In the genomic region with DNA sequence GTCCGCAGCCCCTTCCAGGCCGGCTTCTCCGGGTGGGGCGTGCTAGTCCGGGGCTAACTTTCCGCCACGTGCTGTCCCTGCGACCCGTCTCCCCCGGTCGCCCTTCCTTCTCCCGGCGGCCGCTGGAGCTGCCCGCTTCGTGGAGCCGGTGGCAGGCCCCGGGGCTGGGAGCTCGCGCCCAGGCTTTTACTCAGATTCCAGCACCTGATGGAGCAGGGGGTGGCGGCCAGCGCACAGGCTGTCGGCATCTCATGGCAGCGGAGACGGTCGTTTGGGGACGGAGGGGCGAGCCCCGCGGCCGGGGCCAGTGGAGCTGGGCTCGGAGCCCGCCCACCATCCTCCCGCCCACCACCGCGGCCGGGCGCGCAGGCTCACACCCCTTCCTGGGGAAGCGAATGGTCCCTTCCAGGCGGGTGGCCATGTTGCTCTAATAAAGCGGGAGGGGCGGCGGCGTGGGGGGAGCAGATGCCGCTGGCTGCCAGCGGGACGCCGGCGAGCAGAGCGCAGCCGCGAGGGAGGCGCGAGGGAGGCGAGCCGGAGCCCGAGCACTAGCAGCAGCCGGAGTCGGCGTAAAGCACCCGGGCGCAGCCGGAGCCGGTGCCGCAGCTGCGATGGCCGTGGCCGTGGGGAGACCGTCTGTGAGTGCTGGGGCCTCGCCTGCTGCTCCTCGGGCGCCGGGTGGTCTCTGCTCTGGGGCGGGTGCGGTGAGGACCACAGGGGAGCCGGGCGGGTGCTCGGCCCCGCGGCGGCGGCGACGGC, we compare ENCODE assay signal across 1 cellular context.
TF ChIP-seq lines count a peak whose summit lies in the region.

A gene (plus strand): TSS at position 460 of the 759 bp plus-strand sequence. CDS start 152 bp downstream, at position 612.

TF ChIP-seq in HepG2, 621 proteins besides CTCF, POLR2A, EP300 and RAD21 (continued from another document and continues in another):
- TF ChIP-seq, protein P1, sequence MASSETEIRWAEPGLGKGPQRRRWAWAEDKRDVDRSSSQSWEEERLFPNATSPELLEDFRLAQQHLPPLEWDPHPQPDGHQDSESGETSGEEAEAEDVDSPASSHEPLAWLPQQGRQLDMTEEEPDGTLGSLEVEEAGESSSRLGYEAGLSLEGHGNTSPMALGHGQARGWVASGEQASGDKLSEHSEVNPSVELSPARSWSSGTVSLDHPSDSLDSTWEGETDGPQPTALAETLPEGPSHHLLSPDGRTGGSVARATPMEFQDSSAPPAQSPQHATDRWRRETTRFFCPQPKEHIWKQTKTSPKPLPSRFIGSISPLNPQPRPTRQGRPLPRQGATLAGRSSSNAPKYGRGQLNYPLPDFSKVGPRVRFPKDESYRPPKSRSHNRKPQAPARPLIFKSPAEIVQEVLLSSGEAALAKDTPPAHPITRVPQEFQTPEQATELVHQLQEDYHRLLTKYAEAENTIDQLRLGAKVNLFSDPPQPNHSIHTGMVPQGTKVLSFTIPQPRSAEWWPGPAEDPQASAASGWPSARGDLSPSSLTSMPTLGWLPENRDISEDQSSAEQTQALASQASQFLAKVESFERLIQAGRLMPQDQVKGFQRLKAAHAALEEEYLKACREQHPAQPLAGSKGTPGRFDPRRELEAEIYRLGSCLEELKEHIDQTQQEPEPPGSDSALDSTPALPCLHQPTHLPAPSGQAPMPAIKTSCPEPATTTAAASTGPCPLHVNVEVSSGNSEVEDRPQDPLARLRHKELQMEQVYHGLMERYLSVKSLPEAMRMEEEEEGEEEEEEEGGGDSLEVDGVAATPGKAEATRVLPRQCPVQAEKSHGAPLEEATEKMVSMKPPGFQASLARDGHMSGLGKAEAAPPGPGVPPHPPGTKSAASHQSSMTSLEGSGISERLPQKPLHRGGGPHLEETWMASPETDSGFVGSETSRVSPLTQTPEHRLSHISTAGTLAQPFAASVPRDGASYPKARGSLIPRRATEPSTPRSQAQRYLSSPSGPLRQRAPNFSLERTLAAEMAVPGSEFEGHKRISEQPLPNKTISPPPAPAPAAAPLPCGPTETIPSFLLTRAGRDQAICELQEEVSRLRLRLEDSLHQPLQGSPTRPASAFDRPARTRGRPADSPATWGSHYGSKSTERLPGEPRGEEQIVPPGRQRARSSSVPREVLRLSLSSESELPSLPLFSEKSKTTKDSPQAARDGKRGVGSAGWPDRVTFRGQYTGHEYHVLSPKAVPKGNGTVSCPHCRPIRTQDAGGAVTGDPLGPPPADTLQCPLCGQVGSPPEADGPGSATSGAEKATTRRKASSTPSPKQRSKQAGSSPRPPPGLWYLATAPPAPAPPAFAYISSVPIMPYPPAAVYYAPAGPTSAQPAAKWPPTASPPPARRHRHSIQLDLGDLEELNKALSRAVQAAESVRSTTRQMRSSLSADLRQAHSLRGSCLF (CRISPR knock-in tag; IDR thresholded peaks at IDR 0.05; ENCODE audit: borderline replicate concordance) = no peak
- TF ChIP-seq, protein P2, sequence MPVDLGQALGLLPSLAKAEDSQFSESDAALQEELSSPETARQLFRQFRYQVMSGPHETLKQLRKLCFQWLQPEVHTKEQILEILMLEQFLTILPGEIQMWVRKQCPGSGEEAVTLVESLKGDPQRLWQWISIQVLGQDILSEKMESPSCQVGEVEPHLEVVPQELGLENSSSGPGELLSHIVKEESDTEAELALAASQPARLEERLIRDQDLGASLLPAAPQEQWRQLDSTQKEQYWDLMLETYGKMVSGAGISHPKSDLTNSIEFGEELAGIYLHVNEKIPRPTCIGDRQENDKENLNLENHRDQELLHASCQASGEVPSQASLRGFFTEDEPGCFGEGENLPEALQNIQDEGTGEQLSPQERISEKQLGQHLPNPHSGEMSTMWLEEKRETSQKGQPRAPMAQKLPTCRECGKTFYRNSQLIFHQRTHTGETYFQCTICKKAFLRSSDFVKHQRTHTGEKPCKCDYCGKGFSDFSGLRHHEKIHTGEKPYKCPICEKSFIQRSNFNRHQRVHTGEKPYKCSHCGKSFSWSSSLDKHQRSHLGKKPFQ (CRISPR knock-in tag; IDR thresholded peaks at IDR 0.05; ENCODE audit: insufficient replicate concordance) = no peak
- TF ChIP-seq PCBP1 (IDR thresholded peaks at IDR 0.05; ENCODE audit: borderline replicate concordance, low read depth, low read length) (no peak), MEF2D (CRISPR knock-in tag; IDR thresholded peaks at IDR 0.05) (no peak), ZFY (CRISPR knock-in tag; IDR thresholded peaks at IDR 0.05) (peak; percentile 78), FOXA3 (CRISPR knock-in tag; IDR thresholded peaks at IDR 0.05) (peak; percentile 41; the same call in 1 of the 2 replicates), NFIB (CRISPR knock-in tag; IDR thresholded peaks at IDR 0.05; ENCODE audit: borderline replicate concordance) (no peak), MAZ (IDR thresholded peaks at IDR 0.05; ENCODE audit: borderline replicate concordance, low read depth, low read length) (peak; percentile 70; the same call in 1 of the 2 replicates), MAZ (CRISPR knock-in tag; IDR thresholded peaks at IDR 0.05; ENCODE audit: low read depth) (peak; percentile 83), MAFK (conservative IDR thresholded peaks at IDR 0.05 in 1 of 2, IDR thresholded peaks at IDR 0.05 in 1 of 2; ENCODE audit: low read length in 2 of 2) (no peak), HIVEP1 (CRISPR knock-in tag; IDR thresholded peaks at IDR 0.05) (no peak), TOPORS (CRISPR knock-in tag; IDR thresholded peaks at IDR 0.05) (no peak), FLYWCH1 (CRISPR knock-in tag; IDR thresholded peaks at IDR 0.05) (no peak), DMAP1 (CRISPR knock-in tag; IDR thresholded peaks at IDR 0.05) (peak; percentile 85; the same call in 1 of the 2 replicates), GABPB1 (CRISPR knock-in tag; IDR thresholded peaks at IDR 0.05) (peak; percentile 83; the same call in 1 of the 2 replicates), NFRKB (IDR thresholded peaks at IDR 0.05) (no peak), REPIN1 (CRISPR knock-in tag; IDR thresholded peaks at IDR 0.05; ENCODE audit: borderline replicate concordance, low read depth) (no peak; the same call in 1 of the 2 replicates), MTA1 (CRISPR knock-in tag; IDR thresholded peaks at IDR 0.05; ENCODE audit: borderline replicate concordance) (no peak), ZNF709 (CRISPR knock-in tag; IDR thresholded peaks at IDR 0.05) (peak; percentile 51; the same call in 1 of the 2 replicates), ZNF816 (CRISPR knock-in tag; IDR thresholded peaks at IDR 0.05; ENCODE audit: borderline replicate concordance) (peak; percentile 96), KLF9 (CRISPR knock-in tag; IDR thresholded peaks at IDR 0.05; ENCODE audit: low read depth) (peak; percentile 25; the same call in 1 of the 2 replicates), ISL2 (CRISPR knock-in tag; IDR thresholded peaks at IDR 0.05) (peak; percentile 52; the same call in 1 of the 2 replicates), ZBTB21 (CRISPR knock-in tag; IDR thresholded peaks at IDR 0.05) (no peak), KAT2B (IDR thresholded peaks at IDR 0.05; ENCODE audit: borderline replicate concordance, low read depth, low read length) (no peak), BRD4 (CRISPR knock-in tag; IDR thresholded peaks at IDR 0.05) (no peak), ZNF383 (CRISPR knock-in tag; IDR thresholded peaks at IDR 0.05; ENCODE audit: borderline replicate concordance) (no peak), ZSCAN25 (CRISPR knock-in tag; IDR thresholded peaks at IDR 0.05) (no peak; the same call in 1 of the 2 replicates), ZNF879 (CRISPR knock-in tag; IDR thresholded peaks at IDR 0.05) (no peak; the same call in none of the 2 replicates), FIP1L1 (IDR thresholded peaks at IDR 0.05; ENCODE audit: borderline replicate concordance, insufficient read depth, low read depth, low read length) (no peak)
- TF ChIP-seq, protein P3, sequence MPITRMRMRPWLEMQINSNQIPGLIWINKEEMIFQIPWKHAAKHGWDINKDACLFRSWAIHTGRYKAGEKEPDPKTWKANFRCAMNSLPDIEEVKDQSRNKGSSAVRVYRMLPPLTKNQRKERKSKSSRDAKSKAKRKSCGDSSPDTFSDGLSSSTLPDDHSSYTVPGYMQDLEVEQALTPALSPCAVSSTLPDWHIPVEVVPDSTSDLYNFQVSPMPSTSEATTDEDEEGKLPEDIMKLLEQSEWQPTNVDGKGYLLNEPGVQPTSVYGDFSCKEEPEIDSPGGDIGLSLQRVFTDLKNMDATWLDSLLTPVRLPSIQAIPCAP (CRISPR knock-in tag; IDR thresholded peaks at IDR 0.05; ENCODE audit: low read depth) = no peak
- TF ChIP-seq, protein P4, sequence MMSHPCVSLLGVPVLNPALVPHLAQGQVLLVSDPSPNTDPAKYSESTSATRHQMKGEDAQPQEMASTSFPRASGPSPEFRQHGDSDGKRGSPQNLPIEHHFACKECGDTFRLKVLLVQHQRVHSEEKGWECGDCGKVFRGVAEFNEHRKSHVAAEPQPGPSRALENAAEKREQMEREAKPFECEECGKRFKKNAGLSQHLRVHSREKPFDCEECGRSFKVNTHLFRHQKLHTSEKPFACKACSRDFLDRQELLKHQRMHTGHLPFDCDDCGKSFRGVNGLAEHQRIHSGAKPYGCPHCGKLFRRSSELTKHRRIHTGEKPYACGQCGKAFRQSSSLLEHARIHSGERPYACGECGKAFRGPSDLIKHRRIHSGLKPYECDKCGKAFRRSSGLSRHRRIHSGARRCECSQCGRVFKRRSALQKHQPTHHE (CRISPR knock-in tag; IDR thresholded peaks at IDR 0.05; ENCODE audit: borderline replicate concordance) = no peak
- TF ChIP-seq, protein P5, sequence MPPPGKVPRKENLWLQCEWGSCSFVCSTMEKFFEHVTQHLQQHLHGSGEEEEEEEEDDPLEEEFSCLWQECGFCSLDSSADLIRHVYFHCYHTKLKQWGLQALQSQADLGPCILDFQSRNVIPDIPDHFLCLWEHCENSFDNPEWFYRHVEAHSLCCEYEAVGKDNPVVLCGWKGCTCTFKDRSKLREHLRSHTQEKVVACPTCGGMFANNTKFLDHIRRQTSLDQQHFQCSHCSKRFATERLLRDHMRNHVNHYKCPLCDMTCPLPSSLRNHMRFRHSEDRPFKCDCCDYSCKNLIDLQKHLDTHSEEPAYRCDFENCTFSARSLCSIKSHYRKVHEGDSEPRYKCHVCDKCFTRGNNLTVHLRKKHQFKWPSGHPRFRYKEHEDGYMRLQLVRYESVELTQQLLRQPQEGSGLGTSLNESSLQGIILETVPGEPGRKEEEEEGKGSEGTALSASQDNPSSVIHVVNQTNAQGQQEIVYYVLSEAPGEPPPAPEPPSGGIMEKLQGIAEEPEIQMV (CRISPR knock-in tag; IDR thresholded peaks at IDR 0.05; ENCODE audit: low read depth) = 0 out of 2 replicates have a peak, but pooled peaks have one; percentile 50
- TF ChIP-seq, protein P6, sequence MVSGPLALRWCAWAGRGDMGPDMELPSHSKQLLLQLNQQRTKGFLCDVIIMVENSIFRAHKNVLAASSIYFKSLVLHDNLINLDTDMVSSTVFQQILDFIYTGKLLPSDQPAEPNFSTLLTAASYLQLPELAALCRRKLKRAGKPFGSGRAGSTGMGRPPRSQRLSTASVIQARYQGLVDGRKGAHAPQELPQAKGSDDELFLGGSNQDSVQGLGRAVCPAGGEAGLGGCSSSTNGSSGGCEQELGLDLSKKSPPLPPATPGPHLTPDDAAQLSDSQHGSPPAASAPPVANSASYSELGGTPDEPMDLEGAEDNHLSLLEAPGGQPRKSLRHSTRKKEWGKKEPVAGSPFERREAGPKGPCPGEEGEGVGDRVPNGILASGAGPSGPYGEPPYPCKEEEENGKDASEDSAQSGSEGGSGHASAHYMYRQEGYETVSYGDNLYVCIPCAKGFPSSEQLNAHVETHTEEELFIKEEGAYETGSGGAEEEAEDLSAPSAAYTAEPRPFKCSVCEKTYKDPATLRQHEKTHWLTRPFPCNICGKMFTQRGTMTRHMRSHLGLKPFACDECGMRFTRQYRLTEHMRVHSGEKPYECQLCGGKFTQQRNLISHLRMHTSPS (CRISPR knock-in tag; IDR thresholded peaks at IDR 0.05; ENCODE audit: low read depth) = 0 out of 2 replicates have a peak, but pooled peaks have one; percentile 28
- TF ChIP-seq, protein P7, sequence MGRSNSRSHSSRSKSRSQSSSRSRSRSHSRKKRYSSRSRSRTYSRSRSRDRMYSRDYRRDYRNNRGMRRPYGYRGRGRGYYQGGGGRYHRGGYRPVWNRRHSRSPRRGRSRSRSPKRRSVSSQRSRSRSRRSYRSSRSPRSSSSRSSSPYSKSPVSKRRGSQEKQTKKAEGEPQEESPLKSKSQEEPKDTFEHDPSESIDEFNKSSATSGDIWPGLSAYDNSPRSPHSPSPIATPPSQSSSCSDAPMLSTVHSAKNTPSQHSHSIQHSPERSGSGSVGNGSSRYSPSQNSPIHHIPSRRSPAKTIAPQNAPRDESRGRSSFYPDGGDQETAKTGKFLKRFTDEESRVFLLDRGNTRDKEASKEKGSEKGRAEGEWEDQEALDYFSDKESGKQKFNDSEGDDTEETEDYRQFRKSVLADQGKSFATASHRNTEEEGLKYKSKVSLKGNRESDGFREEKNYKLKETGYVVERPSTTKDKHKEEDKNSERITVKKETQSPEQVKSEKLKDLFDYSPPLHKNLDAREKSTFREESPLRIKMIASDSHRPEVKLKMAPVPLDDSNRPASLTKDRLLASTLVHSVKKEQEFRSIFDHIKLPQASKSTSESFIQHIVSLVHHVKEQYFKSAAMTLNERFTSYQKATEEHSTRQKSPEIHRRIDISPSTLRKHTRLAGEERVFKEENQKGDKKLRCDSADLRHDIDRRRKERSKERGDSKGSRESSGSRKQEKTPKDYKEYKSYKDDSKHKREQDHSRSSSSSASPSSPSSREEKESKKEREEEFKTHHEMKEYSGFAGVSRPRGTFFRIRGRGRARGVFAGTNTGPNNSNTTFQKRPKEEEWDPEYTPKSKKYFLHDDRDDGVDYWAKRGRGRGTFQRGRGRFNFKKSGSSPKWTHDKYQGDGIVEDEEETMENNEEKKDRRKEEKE (IDR thresholded peaks at IDR 0.05) = no peak
- TF ChIP-seq, protein P8, sequence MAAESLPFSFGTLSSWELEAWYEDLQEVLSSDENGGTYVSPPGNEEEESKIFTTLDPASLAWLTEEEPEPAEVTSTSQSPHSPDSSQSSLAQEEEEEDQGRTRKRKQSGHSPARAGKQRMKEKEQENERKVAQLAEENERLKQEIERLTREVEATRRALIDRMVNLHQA (CRISPR knock-in tag; IDR thresholded peaks at IDR 0.05) = no peak
- TF ChIP-seq, protein P9, sequence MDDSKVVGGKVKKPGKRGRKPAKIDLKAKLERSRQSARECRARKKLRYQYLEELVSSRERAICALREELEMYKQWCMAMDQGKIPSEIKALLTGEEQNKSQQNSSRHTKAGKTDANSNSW (CRISPR knock-in tag; IDR thresholded peaks at IDR 0.05; ENCODE audit: borderline replicate concordance) = peak; percentile 10; the same call in 1 of the 2 replicates
- TF ChIP-seq, protein P10, sequence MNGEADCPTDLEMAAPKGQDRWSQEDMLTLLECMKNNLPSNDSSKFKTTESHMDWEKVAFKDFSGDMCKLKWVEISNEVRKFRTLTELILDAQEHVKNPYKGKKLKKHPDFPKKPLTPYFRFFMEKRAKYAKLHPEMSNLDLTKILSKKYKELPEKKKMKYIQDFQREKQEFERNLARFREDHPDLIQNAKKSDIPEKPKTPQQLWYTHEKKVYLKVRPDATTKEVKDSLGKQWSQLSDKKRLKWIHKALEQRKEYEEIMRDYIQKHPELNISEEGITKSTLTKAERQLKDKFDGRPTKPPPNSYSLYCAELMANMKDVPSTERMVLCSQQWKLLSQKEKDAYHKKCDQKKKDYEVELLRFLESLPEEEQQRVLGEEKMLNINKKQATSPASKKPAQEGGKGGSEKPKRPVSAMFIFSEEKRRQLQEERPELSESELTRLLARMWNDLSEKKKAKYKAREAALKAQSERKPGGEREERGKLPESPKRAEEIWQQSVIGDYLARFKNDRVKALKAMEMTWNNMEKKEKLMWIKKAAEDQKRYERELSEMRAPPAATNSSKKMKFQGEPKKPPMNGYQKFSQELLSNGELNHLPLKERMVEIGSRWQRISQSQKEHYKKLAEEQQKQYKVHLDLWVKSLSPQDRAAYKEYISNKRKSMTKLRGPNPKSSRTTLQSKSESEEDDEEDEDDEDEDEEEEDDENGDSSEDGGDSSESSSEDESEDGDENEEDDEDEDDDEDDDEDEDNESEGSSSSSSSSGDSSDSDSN (CRISPR knock-in tag; IDR thresholded peaks at IDR 0.05) = peak; percentile 94; the same call in 1 of the 2 replicates
